19 cellular contexts compared by ENCODE assay signal in genomic region chr6:163301721-163302635, GRCh38.
DNase-seq lines count a peak whose midpoint lies in the region; ATAC-seq, FAIRE-seq and TF ChIP-seq lines count a peak whose summit lies in the region.
"Had no signal": no experiment of that assay in that cellular context is flagged by ENCODE, and none has a peak within 500 bp of the region (broad histone marks: within the 10 kb centered on the region; RNA-seq: fewer than 3 reads in every experiment).

No MANE protein-coding gene starts in this region.

- TF ChIP-seq CTCF in A549 (IDR thresholded peaks at IDR 0.05) (no peak), psoas muscle (IDR thresholded peaks at IDR 0.05) (no peak), upper lobe of right lung (IDR thresholded peaks at IDR 0.05) (no peak)

- H3K9me3 ChIP-seq in A549 (no peaks in the 10 kb centered on the region), psoas muscle (no peaks in the 10 kb centered on the region), upper lobe of right lung (no peaks in the 10 kb centered on the region)
- H3K9me3 ChIP-seq: MG63 had no signal

- peak overlapping the region; percentile 4 for H3K27ac Mint-ChIP-seq in dendritic cell treated with granulocyte-macrophage colony-stimulating factor and Interleukin-4, amounts not matched to agents 40 ng/mL and 50 ng/mL, for 4 days

- H3K4me3 Mint-ChIP-seq in dendritic cell treated with granulocyte-macrophage colony-stimulating factor and Interleukin-4, amounts not matched to agents 40 ng/mL and 50 ng/mL, for 4 days, result no peak overlapping the region

- H3K4me2 ChIP-seq in A549, result no peak overlapping the region
- H3K4me2 ChIP-seq: KMS-11 had no signal

- 84% methylated on average over 8 of the region's 8 CpGs for WGBS in A549 (ENCODE audit: missing lambda C conversion rate)
- 59 to 64% (median 60%) methylated on average over 8 of the region's 8 CpGs for WGBS in psoas muscle, 3 donors

- no peaks in the 10 kb centered on the region for H3K36me3 Mint-ChIP-seq in dendritic cell treated with granulocyte-macrophage colony-stimulating factor and Interleukin-4, amounts not matched to agents 40 ng/mL and 50 ng/mL, for 4 days (ENCODE audit: low read depth)

- no peak for ATAC-seq in A549
- peak; percentile 84 for ATAC-seq in left ventricle myocardium superior
- ATAC-seq in psoas muscle, result peak in 2 of 4 donors; percentile 48 to 67
- no peak for ATAC-seq in upper lobe of right lung
- ATAC-seq in HG03342 (IDR thresholded peaks at IDR 0.05; ENCODE audit: unreplicated experiment), result no peak

- H3K4me3 ChIP-seq in A549 (no peak overlapping the region), psoas muscle (no peak overlapping the region), upper lobe of right lung (no peak overlapping the region)
- H3K4me3 ChIP-seq: MG63, Peyer's patch had no signal

- CTCF ChIA-PET in A549 (lab: Yijun Ruan, JAX), result interaction anchor here (0.6 to 1.2 kb wide), 2 partner anchors 10 to 12 kb away, joined by 3 to 4 read pairs; no protein-coding TSS in a partner anchor

- H3K27me3 Mint-ChIP-seq in dendritic cell treated with granulocyte-macrophage colony-stimulating factor and Interleukin-4, amounts not matched to agents 40 ng/mL and 50 ng/mL, for 4 days, result peaks cover 3% of the 10 kb centered on the region

- H3K4me1 ChIP-seq in A549, result no peaks in the 10 kb centered on the region
- peaks cover 35% of the 10 kb centered on the region for H3K4me1 ChIP-seq in psoas muscle
- H3K4me1 ChIP-seq in upper lobe of right lung, result peaks cover 4% of the 10 kb centered on the region
- H3K4me1 ChIP-seq: Peyer's patch had no signal

- intact Hi-C loops in dendritic cell treated with granulocyte-macrophage colony-stimulating factor and Interleukin-4, amounts not matched to agents 40 ng/mL and 50 ng/mL, for 4 days (cut with micrococcal nuclease), result no loop called here
- intact Hi-C loops in left ventricle myocardium superior (cut with micrococcal nuclease) (no loop called here), psoas muscle (cut with DNase I) (no loop called here), upper lobe of right lung (cut with DNase I) (no loop called here)

- no peak for TF ChIP-seq EP300 in A549 (IDR thresholded peaks at IDR 0.05)

- H3K9me3 Mint-ChIP-seq in dendritic cell treated with granulocyte-macrophage colony-stimulating factor and Interleukin-4, amounts not matched to agents 40 ng/mL and 50 ng/mL, for 4 days, result no peaks in the 10 kb centered on the region

- H3K27ac ChIP-seq in A549 (no peak overlapping the region), psoas muscle (peak overlapping the region; percentile 4), upper lobe of right lung (no peak overlapping the region)
- H3K27ac ChIP-seq: KMS-11, Peyer's patch had no signal

- POLR2A ChIA-PET in A549 (lab: Yijun Ruan, JAX), result no interaction called here

- no peak for DNase-seq in A549 (ENCODE audit: low read depth in 1 of 2, low spot score in 1 of 2)
- DNase-seq in left ventricle myocardium superior, result no peak
- no peak for DNase-seq in psoas muscle
- no peak for DNase-seq in stimulated activated CD8-positive, alpha-beta memory T cell treated with anti-CD3 and anti-CD28 coated beads, Interleukin-4, amount 100 ng/mL, for 48 hours
- no peak for DNase-seq in upper lobe of right lung
- DNase-seq in SHP77 treated with DMSO at 0.1 percent for 48 hours (lab: John Stamatoyannopoulos, UW), result no peak
- DNase-seq: 8988T, C1 segment of cervical spinal cord, EL, H7, MG63, NCI-H1092 treated with DMSO at 0.1 percent for 48 hours, NCI-H1694 treated with DMSO at 0.1 percent for 48 hours, NCI-H446, NCI-H774, Peyer's patch had no signal

- no peak for TF ChIP-seq RAD21 in A549 (conservative IDR thresholded peaks at IDR 0.05 in 1 of 2, IDR thresholded peaks at IDR 0.05 in 1 of 2)

- H3K4me1 Mint-ChIP-seq in dendritic cell treated with granulocyte-macrophage colony-stimulating factor and Interleukin-4, amounts not matched to agents 40 ng/mL and 50 ng/mL, for 4 days (ENCODE audit: low read depth), result no peaks in the 10 kb centered on the region

- no peak for TF ChIP-seq POLR2A in A549 (IDR thresholded peaks at IDR 0.05; ENCODE audit: low read length)

- H3K27me3 ChIP-seq in psoas muscle (ENCODE audit: insufficient read depth in 3 of 3, low read length in 2 of 3) (no peaks in the 10 kb centered on the region), upper lobe of right lung (no peaks in the 10 kb centered on the region)
- H3K27me3 ChIP-seq: MG63, Peyer's patch had no signal

- FAIRE-seq in A549 (lab: Jason Lieb, UNC), result no peak

- H3K36me3 ChIP-seq in psoas muscle (ENCODE audit: insufficient read depth in 1 of 2, low read depth in 1 of 2) (no peaks in the 10 kb centered on the region), upper lobe of right lung (no peaks in the 10 kb centered on the region)
- H3K36me3 ChIP-seq: MG63, Peyer's patch had no signal

TF ChIP-seq in A549, 52 proteins besides CTCF, POLR2A, EP300 and RAD21:
- TF ChIP-seq RNF2 (IDR thresholded peaks at IDR 0.05; ENCODE audit: borderline replicate concordance, low read depth) (no peak), MAFK (IDR thresholded peaks at IDR 0.05; ENCODE audit: partially characterized antibody) (peak; percentile 24)
